29 cellular contexts compared by ENCODE assay signal in the genomic region with DNA sequence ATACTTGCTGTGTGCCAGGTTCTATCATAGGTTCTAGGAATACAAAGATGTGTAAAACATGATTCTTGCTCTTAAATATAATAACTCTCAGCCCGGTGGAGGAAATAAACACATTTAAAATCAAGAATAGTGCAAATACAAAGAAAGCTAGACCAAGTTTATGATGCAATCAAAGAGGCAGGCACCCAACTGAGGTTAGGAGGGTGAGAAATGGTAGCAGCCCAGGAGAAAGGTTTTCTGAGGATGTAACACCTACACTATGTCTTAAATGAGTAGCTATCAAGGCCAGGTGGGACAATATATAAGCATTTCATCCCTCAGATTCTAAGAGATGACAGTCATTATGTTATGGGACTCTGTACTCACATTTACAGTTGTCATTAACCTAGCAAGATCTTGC. TPM values are rescaled to one million over a fixed set of nuclear protein-coding genes. Genes with fewer than 3 reads are reported as not detected.
A peak's percentile ranks its signal among the peaks of the same experiment; 100 is the strongest.
DNase-seq lines count a peak whose midpoint lies in the region; ATAC-seq, FAIRE-seq and TF ChIP-seq lines count a peak whose summit lies in the region.
"Had no signal": no experiment of that assay in that cellular context is flagged by ENCODE, and none has a peak within 500 bp of the region (broad histone marks: within the 10 kb centered on the region; RNA-seq: fewer than 3 reads in every experiment).

No MANE protein-coding gene starts in this region.

- no peak overlapping the region for H3K4me3 ChIP-seq in K562
- H3K4me3 ChIP-seq: BLaER1, GM23248, SK-N-MC had no signal

- H3K9ac ChIP-seq in K562 (ENCODE audit: insufficient read depth in 1 of 2, low read depth in 2 of 2, low read length in 2 of 2) = no peak overlapping the region
- H3K9ac ChIP-seq: BLaER1, GM23248 had no signal

- H3K9me3 Mint-ChIP-seq in nephron = no peaks in the 10 kb centered on the region
- H3K9me3 Mint-ChIP-seq in activated T-helper 1 cell treated with anti-CD3 and anti-CD28 coated beads, Interleukin-12 subunit alpha, Interleukin-12 subunit beta, Interleukin-2, Interleukin-4 antibody, amounts not matched to agents 30 ng/mL and 10 ng/mL and 1 ng/mL, durations not matched to agents 14 hours and 24 hours and 36 hours = no peaks in the 10 kb centered on the region
- H3K9me3 Mint-ChIP-seq: CD4-positive, CD25-positive, alpha-beta regulatory T cell had no signal

- H3K4me2 ChIP-seq in K562 (ENCODE audit: insufficient read depth, low read length) = no peak overlapping the region
- H3K4me2 ChIP-seq: BLaER1 had no signal

- H2AFZ ChIP-seq in K562 (ENCODE audit: low read depth, low read length) = peak overlapping the region; percentile 87; the same call in 1 of the 2 replicates
- H2AFZ ChIP-seq: GM23248 had no signal

- TF ChIP-seq EP300 in K562 (IDR thresholded peaks at IDR 0.05; ENCODE audit: low read length) = no peak

- no peak for TF ChIP-seq RAD21 in K562 (CRISPR knock-in tag; conservative IDR thresholded peaks at IDR 0.05 in 1 of 2, IDR thresholded peaks at IDR 0.05 in 1 of 2)

- no peaks in the 10 kb centered on the region for H3K27me3 ChIP-seq in K562 (ENCODE audit: control insufficient read depth in 2 of 2, insufficient read depth in 2 of 2, low read length in 2 of 2)
- H3K27me3 ChIP-seq: BLaER1 had no signal

- ATAC-seq in K562 = no peak
- ATAC-seq: Panc1 had no signal

- no peaks in the 10 kb centered on the region for H4K20me1 ChIP-seq in K562 (replicated peaks; ENCODE audit: control insufficient read depth, insufficient read depth, low read length)
- H4K20me1 ChIP-seq: BLaER1 had no signal

- H3K27ac ChIP-seq in 22Rv1 (peak overlapping the region; percentile 27; the same call in 1 of the 2 replicates), K562 (ENCODE audit: extremely low read depth, low read depth, low read length) (no peak overlapping the region)
- H3K27ac ChIP-seq: BLaER1, GM23248, RWPE1, SK-N-MC had no signal

- peak overlapping the region; percentile 10 to 91 (median 68) for H3K27ac Mint-ChIP-seq in nephron
- no peak overlapping the region for H3K27ac Mint-ChIP-seq in activated T-helper 1 cell treated with anti-CD3 and anti-CD28 coated beads, Interleukin-12 subunit alpha, Interleukin-12 subunit beta, Interleukin-2, Interleukin-4 antibody, amounts not matched to agents 30 ng/mL and 10 ng/mL and 1 ng/mL, durations not matched to agents 14 hours and 24 hours and 36 hours
- H3K27ac Mint-ChIP-seq: CD4-positive, CD25-positive, alpha-beta regulatory T cell had no signal

- CTCF ChIA-PET in K562 (lab: Yijun Ruan, JAX; ENCODE audit: low intra/inter-chr PET ratio) = no interaction called here

- in situ Hi-C loops in K562 (cut with MboI) = loop anchor here (5.0 kb wide), 1 partner anchor 274 kb away; no protein-coding TSS in a partner anchor

- no TSS peak for BruUV-seq in K562 (replicated peaks; lab: Mats Ljungman, UMichigan)

- H3K36me3 Mint-ChIP-seq in nephron (ENCODE audit: low read depth) = no peaks in the 10 kb centered on the region
- H3K36me3 Mint-ChIP-seq in activated T-helper 1 cell treated with anti-CD3 and anti-CD28 coated beads, Interleukin-12 subunit alpha, Interleukin-12 subunit beta, Interleukin-2, Interleukin-4 antibody, amounts not matched to agents 30 ng/mL and 10 ng/mL and 1 ng/mL, durations not matched to agents 14 hours and 24 hours and 36 hours (ENCODE audit: low read depth) = peaks cover 3% of the 10 kb centered on the region
- H3K36me3 Mint-ChIP-seq: CD4-positive, CD25-positive, alpha-beta regulatory T cell had no signal

- peaks cover 63% of the 10 kb centered on the region for H3K4me1 Mint-ChIP-seq in nephron
- H3K4me1 Mint-ChIP-seq in activated T-helper 1 cell treated with anti-CD3 and anti-CD28 coated beads, Interleukin-12 subunit alpha, Interleukin-12 subunit beta, Interleukin-2, Interleukin-4 antibody, amounts not matched to agents 30 ng/mL and 10 ng/mL and 1 ng/mL, durations not matched to agents 14 hours and 24 hours and 36 hours (ENCODE audit: low read depth) = peaks cover 40% of the 10 kb centered on the region

- peak overlapping the region; percentile 42 to 86 (median 70) for H3K4me3 Mint-ChIP-seq in nephron
- no peak overlapping the region for H3K4me3 Mint-ChIP-seq in activated T-helper 1 cell treated with anti-CD3 and anti-CD28 coated beads, Interleukin-12 subunit alpha, Interleukin-12 subunit beta, Interleukin-2, Interleukin-4 antibody, amounts not matched to agents 30 ng/mL and 10 ng/mL and 1 ng/mL, durations not matched to agents 14 hours and 24 hours and 36 hours
- H3K4me3 Mint-ChIP-seq: CD4-positive, CD25-positive, alpha-beta regulatory T cell had no signal

- 50% methylated on average over 1 of the region's 1 CpG for WGBS in K562 (ENCODE audit: insufficient coverage, low coverage, missing lambda C conversion rate)

- H3K36me3 ChIP-seq in K562 (ENCODE audit: control insufficient read depth, insufficient read depth, low read length) = no peaks in the 10 kb centered on the region
- H3K36me3 ChIP-seq: BLaER1 had no signal

- TF ChIP-seq POLR2A in K562 (conservative IDR thresholded peaks at IDR 0.05) = no peak

- intact Hi-C loops in K562 (cut with micrococcal nuclease) = loop anchor here (5.0 kb wide), 1 partner anchor 44 kb away; no protein-coding TSS in a partner anchor
- intact Hi-C loops in activated T-helper 1 cell treated with anti-CD3 and anti-CD28 coated beads, Interleukin-12 subunit alpha, Interleukin-12 subunit beta, Interleukin-2, Interleukin-4 antibody, amounts not matched to agents 30 ng/mL and 10 ng/mL and 1 ng/mL, durations not matched to agents 14 hours and 24 hours and 36 hours (cut with micrococcal nuclease) = loop anchor here (5.0 kb wide), 3 partner anchors 134 to 444 kb away; no protein-coding TSS in a partner anchor

- POLR2A ChIA-PET in K562 (lab: Yijun Ruan, JAX) = interaction anchor here (0.6 to 1.6 kb wide), 4 partner anchors 10 to 89 kb away, joined by 3 to 6 read pairs (median 4); a partner anchor contains a TSS

- DNase-seq in DMS53 (lab: John Stamatoyannopoulos, UW) (peak; percentile 12), DMS53 treated with DMSO at 0.1 percent for 48 hours (lab: John Stamatoyannopoulos, UW; ENCODE audit: unreplicated experiment) (no peak), K562 (ENCODE audit: extremely low read depth in 1 of 4, low spot score in 3 of 4) (no peak), kidney glomerular epithelial cell (lab: John Stamatoyannopoulos, UW) (no peak), AG20443 (ENCODE audit: low spot score) (no peak)
- DNase-seq in activated T-helper 1 cell treated with anti-CD3 and anti-CD28 coated beads, Interleukin-12 subunit alpha, Interleukin-12 subunit beta, Interleukin-2, Interleukin-4 antibody, amounts not matched to agents 30 ng/mL and 10 ng/mL and 1 ng/mL, durations not matched to agents 14 hours and 24 hours and 36 hours (ENCODE audit: low spot score) = no peak
- DNase-seq: 8988T; CD4-positive, CD25-positive, alpha-beta regulatory T cell; DMS153; H7; KG1; NCI-H1048; NCI-H1417; NCI-H1694; NCI-H2029 treated with DMSO at 0.1 percent for 48 hours; NCI-H526 treated with DMSO at 0.1 percent for 48 hours; SHP77 treated with DMSO at 0.1 percent for 48 hours had no signal

- no peaks in the 10 kb centered on the region for H3K27me3 Mint-ChIP-seq in nephron (ENCODE audit: low read depth)
- peaks cover 7% of the 10 kb centered on the region for H3K27me3 Mint-ChIP-seq in activated T-helper 1 cell treated with anti-CD3 and anti-CD28 coated beads, Interleukin-12 subunit alpha, Interleukin-12 subunit beta, Interleukin-2, Interleukin-4 antibody, amounts not matched to agents 30 ng/mL and 10 ng/mL and 1 ng/mL, durations not matched to agents 14 hours and 24 hours and 36 hours (ENCODE audit: insufficient read depth)
- H3K27me3 Mint-ChIP-seq: CD4-positive, CD25-positive, alpha-beta regulatory T cell had no signal

- no peak for FAIRE-seq in K562 (lab: Jason Lieb, UNC)
- FAIRE-seq: GM18507 had no signal

- no peaks in the 10 kb centered on the region for H3K9me3 ChIP-seq in K562 (replicated peaks; ENCODE audit: control insufficient read depth, insufficient read depth, low read depth, low read length)
- H3K9me3 ChIP-seq: BLaER1 had no signal

- TF ChIP-seq CTCF in 22Rv1 (IDR thresholded peaks at IDR 0.05) = no peak
- TF ChIP-seq CTCF in K562 (IDR thresholded peaks at IDR 0.05 in 2 of 3, conservative IDR thresholded peaks at IDR 0.05 in 1 of 3; ENCODE audit: insufficient read depth in 2 of 3, low read depth in 1 of 3, low read length in 3 of 3) = no peak
- no peak for TF ChIP-seq CTCF in nephron (IDR thresholded peaks at IDR 0.05; ENCODE audit: unreplicated experiment in 3 of 3)

- H3K79me2 ChIP-seq in K562 (ENCODE audit: control insufficient read depth, insufficient read depth, low read length) = no peaks in the 10 kb centered on the region

- peaks cover 10% of the 10 kb centered on the region for H3K9me1 ChIP-seq in K562 (ENCODE audit: control insufficient read depth, insufficient read depth, low read length)

- H3K4me1 ChIP-seq in K562 (replicated peaks in 1 of 2; ENCODE audit: control insufficient read depth in 2 of 2, insufficient read depth in 2 of 2, low read length in 2 of 2) = peaks cover 36 to 59% of the 10 kb centered on the region in 2 experiments

RNA-seq across cellular contexts. Expression of a gene that starts 9.7 kb away (rescaled TPM):
- 43.3 and 43.8 TPM in 2 replicates for total RNA-seq in K562 (2011; cell fraction: chromatin; rRNA removed; ENCODE audit: low replicate concordance)
- total RNA-seq in K562 (2011; cell fraction: nucleolus; rRNA removed) = 42.9 and 48.8 TPM in 2 replicates
- total RNA-seq in K562 (2011; cell fraction: nucleoplasm; rRNA removed) = 52.9 and 57.7 TPM in 2 replicates
- 30.5 and 34.4 TPM in 2 replicates for total RNA-seq in K562 (2014; rRNA removed)
- 54.7 and 62.1 TPM in 2 replicates for total RNA-seq in K562 (2014; rRNA removed; fragmentation: Illumina TruSeq; extraction: Trizol)
- 44.5 and 46.0 TPM in 2 replicates for total RNA-seq in K562 (2015; rRNA removed; fragmentation: Illumina TruSeq; extraction: Trizol)
- total RNA-seq in K562 (2021) = 38.9 and 40.3 TPM in 2 replicates
- 59.3 and 60.4 TPM in 2 replicates for polyA plus RNA-seq in K562 (2011; rRNA removed)
- 50.8 and 72.2 TPM in 2 replicates for polyA plus RNA-seq in K562 (2011; cell fraction: cytosol; rRNA removed)
- polyA plus RNA-seq in K562 (2011; cell fraction: nucleus; rRNA removed) = 31.5 and 37.4 TPM in 2 replicates
- polyA plus RNA-seq in K562 (2012) = 49.3 and 58.4 TPM in 2 replicates
- 56.4 and 59.3 TPM in 2 replicates for polyA plus RNA-seq in K562 (2014; fragmentation: Illumina TruSeq; extraction: Trizol)
- polyA plus RNA-seq in K562 (2014; fragmentation: Nextera tagmentation; extraction: Ambion mirVana) = 10 to 100 TPM; 92.9 to 97.9 TPM
- polyA plus RNA-seq in K562 (2014; rRNA removed) = 39.1 and 49.9 TPM in 2 replicates
- polyA minus RNA-seq in K562 (2011; rRNA and poly(A)+ RNA removed) = 54.5 and 72.3 TPM in 2 replicates
- polyA minus RNA-seq in K562 (2011; cell fraction: cytosol; rRNA and poly(A)+ RNA removed) = 14.7 and 28.0 TPM in 2 replicates
- polyA minus RNA-seq in K562 (2011; cell fraction: nucleus; rRNA and poly(A)+ RNA removed) = 22.5 and 45.2 TPM in 2 replicates
- 22.6 and 23.3 TPM in 2 replicates for total RNA-seq in activated T-helper 1 cell treated with anti-CD3 and anti-CD28 coated beads, Interleukin-12 subunit alpha, Interleukin-12 subunit beta, Interleukin-2, Interleukin-4 antibody, amounts not matched to agents 30 ng/mL and 10 ng/mL and 1 ng/mL, durations not matched to agents 14 hours and 24 hours and 36 hours

RNA-seq across cellular contexts. Expression of a gene that starts 33.1 kb away (rescaled TPM):
- not detected in 2 replicates for total RNA-seq in K562 (2011; cell fraction: chromatin; rRNA removed; ENCODE audit: low replicate concordance)
- not detected in 2 replicates for total RNA-seq in K562 (2011; cell fraction: nucleolus; rRNA removed)
- not detected in 2 replicates for total RNA-seq in K562 (2011; cell fraction: nucleoplasm; rRNA removed)
- total RNA-seq in K562 (2014; rRNA removed) (not detected in 2 replicates), K562 (2014; rRNA removed; fragmentation: Illumina TruSeq; extraction: Trizol) (not detected in 2 replicates), K562 (2015; rRNA removed; fragmentation: Illumina TruSeq; extraction: Trizol) (not detected in 2 replicates), K562 (2021) (not detected in 2 replicates)
- polyA plus RNA-seq in K562 (2011; rRNA removed) (0.08 TPM in 1 of 2 replicates, not detected in the other), K562 (2014; fragmentation: Illumina TruSeq; extraction: Trizol) (0.19 TPM in 1 of 2 replicates, not detected in the other), K562 (2014; fragmentation: Nextera tagmentation; extraction: Ambion mirVana) (not detected), K562 (2014; rRNA removed) (not detected in 2 replicates)
- polyA plus RNA-seq in K562 (2011; cell fraction: cytosol; rRNA removed) = not detected in 2 replicates
- not detected in 2 replicates for polyA plus RNA-seq in K562 (2011; cell fraction: nucleus; rRNA removed)
- polyA plus RNA-seq in K562 (2012) = not detected in 2 replicates
- not detected in 2 replicates for polyA minus RNA-seq in K562 (2011; rRNA and poly(A)+ RNA removed)
- not detected in 2 replicates for polyA minus RNA-seq in K562 (2011; cell fraction: cytosol; rRNA and poly(A)+ RNA removed)
- not detected in 2 replicates for polyA minus RNA-seq in K562 (2011; cell fraction: nucleus; rRNA and poly(A)+ RNA removed)
- not detected in 2 replicates for total RNA-seq in activated T-helper 1 cell treated with anti-CD3 and anti-CD28 coated beads, Interleukin-12 subunit alpha, Interleukin-12 subunit beta, Interleukin-2, Interleukin-4 antibody, amounts not matched to agents 30 ng/mL and 10 ng/mL and 1 ng/mL, durations not matched to agents 14 hours and 24 hours and 36 hours
- total RNA-seq: CD4-positive, CD25-positive, alpha-beta regulatory T cell; Daoy; G401; GM23248; H7; HT1080; NCI-H460 had no signal
- polyA plus RNA-seq: CD4-positive, CD25-positive, alpha-beta regulatory T cell; GM23248 had no signal
